ENCODE assay signal across 16 cellular contexts in genomic region chr7:47671358-47671757, GRCh38.
DNase-seq lines count a peak whose midpoint lies in the region; ATAC-seq, FAIRE-seq and TF ChIP-seq lines count a peak whose summit lies in the region.
"Had no signal": no experiment of that assay in that cellular context is flagged by ENCODE, and none has a peak within 500 bp of the region (broad histone marks: within the 10 kb centered on the region; RNA-seq: fewer than 3 reads in every experiment).

No MANE protein-coding gene starts in this region.

- H3K79me2 ChIP-seq in MM.1S (ENCODE audit: low read length), result no peaks in the 10 kb centered on the region
- no peaks in the 10 kb centered on the region for H3K79me2 ChIP-seq in GM12878 (ENCODE audit: control insufficient read depth, insufficient read depth, low read length)
- no peaks in the 10 kb centered on the region for H3K79me2 ChIP-seq in GM23338 (replicated peaks; ENCODE audit: insufficient read depth)

- H3K4me3 Mint-ChIP-seq in CD14-positive monocyte (no peak overlapping the region), progenitor cell of endocrine pancreas (ENCODE audit: low read depth) (no peak overlapping the region), mesothelial cell of epicardium (no peak overlapping the region), GM23338 (no peak overlapping the region)
- H3K4me3 Mint-ChIP-seq: CD8-positive, alpha-beta memory T cell had no signal

- H3K9me3 ChIP-seq in MM.1S (replicated peaks; ENCODE audit: insufficient read depth, low read length) (no peaks in the 10 kb centered on the region), GM12878 (replicated peaks; ENCODE audit: control insufficient read depth, insufficient read depth, low read length) (no peaks in the 10 kb centered on the region)
- H3K9me3 ChIP-seq: SK-N-SH had no signal

- H3K4me3 ChIP-seq in MM.1S (ENCODE audit: low read length) (peak overlapping the region; percentile 42; the same call in 1 of the 2 replicates), GM12878 (no peak overlapping the region), GM23338 (no peak overlapping the region), H7 (ENCODE audit: insufficient read depth, low read depth, low read length) (no peak overlapping the region)

- TF ChIP-seq CTCF in CD14-positive monocyte (IDR thresholded peaks at IDR 0.05), result no peak
- no peak for TF ChIP-seq CTCF in MM.1S (IDR thresholded peaks at IDR 0.05; ENCODE audit: low read length)
- TF ChIP-seq CTCF in GM12878 (IDR thresholded peaks at IDR 0.05 in 2 of 3, conservative IDR thresholded peaks at IDR 0.05 in 1 of 3; ENCODE audit: control insufficient read depth in 2 of 3, extremely low read depth in 1 of 3, insufficient read depth in 1 of 3, low read depth in 3 of 3, low read length in 3 of 3), result no peak
- TF ChIP-seq CTCF in progenitor cell of endocrine pancreas (IDR thresholded peaks at IDR 0.05; ENCODE audit: unreplicated experiment), result no peak
- no peak for TF ChIP-seq CTCF in mesothelial cell of epicardium (IDR thresholded peaks at IDR 0.05; ENCODE audit: unreplicated experiment)
- TF ChIP-seq CTCF in GM23338 (conservative IDR thresholded peaks at IDR 0.05; ENCODE audit: low read depth in 2 of 2), result no peak

- H3F3A ChIP-seq in MM.1S (ENCODE audit: insufficient read depth, low read length) (peaks cover 27% of the 10 kb centered on the region), GM23338 (replicated peaks; ENCODE audit: low read depth) (no peaks in the 10 kb centered on the region)

- no peaks in the 10 kb centered on the region for H4K20me1 ChIP-seq in MM.1S (ENCODE audit: insufficient read depth, low read length)
- no peaks in the 10 kb centered on the region for H4K20me1 ChIP-seq in GM12878 (ENCODE audit: control insufficient read depth, insufficient read depth)
- no peaks in the 10 kb centered on the region for H4K20me1 ChIP-seq in GM23338 (replicated peaks; ENCODE audit: insufficient read depth)

- WGBS in GM12878 (ENCODE audit: insufficient coverage, insufficient replicate concordance, low lambda C conversion rate, missing lambda C conversion rate), result 67% methylated on average over 11 of the region's 13 CpGs

- no peak for ATAC-seq in GM12878
- ATAC-seq in GM23338, result no peak

- no TSS peak for BruUV-seq in GM12878 (replicated peaks; lab: Mats Ljungman, UMichigan)

- intact Hi-C loops in CD14-positive monocyte (cut with micrococcal nuclease), result loop anchor here in 1 of 2 donors (5.0 kb wide), 1 partner anchor 69 kb away; no protein-coding TSS in a partner anchor
- intact Hi-C loops in GM12878 (cut with micrococcal nuclease; ENCODE audit: unreplicated experiment), result no loop called here

- TF ChIP-seq EP300 in GM12878 (IDR thresholded peaks at IDR 0.05; ENCODE audit: borderline replicate concordance in 1 of 2, control insufficient read depth in 1 of 2, low read depth in 2 of 2, low read length in 2 of 2), result no peak

- H2AFZ ChIP-seq in MM.1S (ENCODE audit: low read length) (peak overlapping the region; percentile 58; the same call in 1 of the 2 replicates), GM12878 (ENCODE audit: control insufficient read depth, low read depth, low read length) (no peak overlapping the region; the same call in 1 of the 2 replicates), GM23338 (no peak overlapping the region)

- CTCF ChIA-PET in GM12878 (lab: Yijun Ruan, JAX), result interaction anchor here (0.8 kb wide), 1 partner anchor 266 kb away, joined by 4 read pairs; no protein-coding TSS in a partner anchor

- peak overlapping the region; percentile 58 for H3K9ac ChIP-seq in MM.1S (ENCODE audit: low read length)
- H3K9ac ChIP-seq in GM12878 (ENCODE audit: control insufficient read depth, insufficient read depth, low read length), result no peak overlapping the region; the same call in 1 of the 2 replicates
- H3K9ac ChIP-seq: SK-N-SH had no signal

- H3K27me3 ChIP-seq in MM.1S (replicated peaks; ENCODE audit: insufficient read depth, low read length) (no peaks in the 10 kb centered on the region), GM12878 (replicated peaks in 1 of 2; ENCODE audit: control insufficient read depth in 2 of 2, insufficient read depth in 2 of 2, low read length in 1 of 2) (no peaks in the 10 kb centered on the region), GM23338 (ENCODE audit: insufficient read depth) (no peaks in the 10 kb centered on the region), H7 (ENCODE audit: control insufficient read depth, insufficient read depth, low read length) (no peaks in the 10 kb centered on the region)

- peak overlapping the region; percentile 97 for H3K4me2 ChIP-seq in MM.1S (ENCODE audit: low read depth, low read length)
- H3K4me2 ChIP-seq in GM12878 (ENCODE audit: control insufficient read depth, insufficient read depth), result peak overlapping the region; percentile 73
- no peak overlapping the region for H3K4me2 ChIP-seq in GM23338
- H3K4me2 ChIP-seq: SK-N-SH had no signal

- peak overlapping the region; percentile 96 to 100 (median 98) for H3K27ac Mint-ChIP-seq in CD14-positive monocyte
- H3K27ac Mint-ChIP-seq in progenitor cell of endocrine pancreas, result peak overlapping the region; percentile 13
- H3K27ac Mint-ChIP-seq in mesothelial cell of epicardium, result no peak overlapping the region
- H3K27ac Mint-ChIP-seq in GM23338, result no peak overlapping the region
- H3K27ac Mint-ChIP-seq: CD8-positive, alpha-beta memory T cell had no signal

- H3K4me1 ChIP-seq in MM.1S (ENCODE audit: low read length) (peaks cover 33% of the 10 kb centered on the region), GM12878 (ENCODE audit: control insufficient read depth, insufficient read depth, low read length) (peaks cover 36% of the 10 kb centered on the region), GM23338 (ENCODE audit: insufficient read depth) (peaks cover 22% of the 10 kb centered on the region)

- POLR2A ChIA-PET in GM12878 (lab: Charles Lee), result interaction anchor here (0.6 kb wide), 1 partner anchor 413 kb away, joined by 4 read pairs; no protein-coding TSS in a partner anchor

- H3K9me2 ChIP-seq in MM.1S (replicated peaks; ENCODE audit: insufficient read depth, low read length), result no peaks in the 10 kb centered on the region
- no peaks in the 10 kb centered on the region for H3K9me2 ChIP-seq in GM23338 (ENCODE audit: insufficient read depth)
- H3K9me2 ChIP-seq: SK-N-SH had no signal

- SMC1A ChIA-PET in GM12878 (lab: Charles Lee; ENCODE audit: uncharacterized antibody, unreplicated experiment), result no interaction called here

- no peaks in the 10 kb centered on the region for H3K36me3 Mint-ChIP-seq in CD14-positive monocyte
- no peaks in the 10 kb centered on the region for H3K36me3 Mint-ChIP-seq in progenitor cell of endocrine pancreas (ENCODE audit: insufficient read depth)
- H3K36me3 Mint-ChIP-seq in mesothelial cell of epicardium, result no peaks in the 10 kb centered on the region
- H3K36me3 Mint-ChIP-seq in GM23338 (ENCODE audit: low read depth), result no peaks in the 10 kb centered on the region
- H3K36me3 Mint-ChIP-seq: CD8-positive, alpha-beta memory T cell had no signal

- no peak for FAIRE-seq in GM12878 (lab: Jason Lieb, UNC)

- TF ChIP-seq POLR2A in GM12878 (IDR thresholded peaks at IDR 0.05; ENCODE audit: low read depth, low read length), result no peak

- RAD21 ChIA-PET in GM12878 (lab: Charles Lee; ENCODE audit: unreplicated experiment), result no interaction called here

- H3K27me3 Mint-ChIP-seq in CD14-positive monocyte (ENCODE audit: low read depth in 3 of 3) (peaks cover 0 to 1% (median 0%) of the 10 kb centered on the region in 3 donors), progenitor cell of endocrine pancreas (no peaks in the 10 kb centered on the region), mesothelial cell of epicardium (ENCODE audit: low read depth) (no peaks in the 10 kb centered on the region), GM23338 (ENCODE audit: insufficient read depth, low read depth, poor library complexity) (peaks cover 12% of the 10 kb centered on the region)

- peak overlapping the region; percentile 89 for H3K27ac ChIP-seq in MM.1S (ENCODE audit: low read length)
- H3K27ac ChIP-seq in GM12878 (ENCODE audit: control insufficient read depth, insufficient read depth), result peak overlapping the region; percentile 73
- H3K27ac ChIP-seq in GM23338 (ENCODE audit: low read depth), result no peak overlapping the region

- DNase-seq in CD14-positive monocyte (ENCODE audit: low spot score) (no peak), MM.1S (no peak), GM12878 (ENCODE audit: low read depth, low spot score) (no peak), progenitor cell of endocrine pancreas (ENCODE audit: low spot score, unreplicated experiment) (no peak), NAMALWA (ENCODE audit: low spot score) (no peak), mesothelial cell of epicardium (ENCODE audit: low spot score in 2 of 2, unreplicated experiment in 2 of 2) (no peak), GM23338 (ENCODE audit: low spot score) (no peak), H7 (no peak)
- DNase-seq: CD8-positive, alpha-beta memory T cell; DND-41; GF-D8; GOT3; NCI-H1436 treated with DMSO at 0.1 percent for 48 hours; NCI-H2081; NCI-H510A treated with DMSO at 0.1 percent for 48 hours; SK-N-SH had no signal

- H3K4me1 Mint-ChIP-seq in CD14-positive monocyte (peaks cover 32% of the 10 kb centered on the region), progenitor cell of endocrine pancreas (ENCODE audit: low read depth) (peaks cover 3% of the 10 kb centered on the region), mesothelial cell of epicardium (peaks cover 36% of the 10 kb centered on the region), GM23338 (peaks cover 26% of the 10 kb centered on the region)
- H3K4me1 Mint-ChIP-seq: CD8-positive, alpha-beta memory T cell had no signal

- H3K36me3 ChIP-seq in MM.1S (replicated peaks; ENCODE audit: insufficient read depth, low read length) (no peaks in the 10 kb centered on the region), GM12878 (ENCODE audit: control insufficient read depth in 2 of 2, insufficient read depth in 2 of 2, low read length in 1 of 2) (no peaks in the 10 kb centered on the region), GM23338 (ENCODE audit: insufficient read depth) (no peaks in the 10 kb centered on the region), H7 (replicated peaks; ENCODE audit: control insufficient read depth, insufficient read depth, low read length) (no peaks in the 10 kb centered on the region)

- TF ChIP-seq RAD21 in GM12878 (IDR thresholded peaks at IDR 0.05; ENCODE audit: insufficient read depth, low read depth, low read length), result no peak

- no peaks in the 10 kb centered on the region for H3K9me3 Mint-ChIP-seq in CD14-positive monocyte
- H3K9me3 Mint-ChIP-seq in progenitor cell of endocrine pancreas (ENCODE audit: low read depth), result no peaks in the 10 kb centered on the region
- no peaks in the 10 kb centered on the region for H3K9me3 Mint-ChIP-seq in mesothelial cell of epicardium
- H3K9me3 Mint-ChIP-seq in GM23338, result no peaks in the 10 kb centered on the region

- in situ Hi-C loops in GM12878 (cut with MboI), result no loop called here

TF ChIP-seq in GM12878, 131 proteins besides CTCF, POLR2A, EP300 and RAD21 (continues in another document):
- no peak for TF ChIP-seq SMAD1 (IDR thresholded peaks at IDR 0.05; ENCODE audit: low read depth, partially characterized antibody)
- TF ChIP-seq MYC (IDR thresholded peaks at IDR 0.05; ENCODE audit: insufficient read depth, insufficient read length, insufficient replicate concordance, low read length, severe bottlenecking), result no peak

TF ChIP-seq in GM23338, 12 proteins besides CTCF, POLR2A, EP300 and RAD21:
- TF ChIP-seq ZNF114 (CRISPR knock-in tag; IDR thresholded peaks at IDR 0.05) (no peak), ZNF331 (CRISPR knock-in tag; IDR thresholded peaks at IDR 0.05; ENCODE audit: low read depth) (no peak)

Comparison
In these comparisons a context has a peak if more than half of its experiments do, and no peak if none do; other contexts are left out.
1. H3K27ac Mint-ChIP-seq: peak in CD14-positive monocyte (7 of 7) and progenitor cell of endocrine pancreas (single experiment); none in mesothelial cell of epicardium (single experiment) and GM23338 (single experiment).